Comparison of ENCODE assay signal across 8 cellular contexts in the genomic region with DNA sequence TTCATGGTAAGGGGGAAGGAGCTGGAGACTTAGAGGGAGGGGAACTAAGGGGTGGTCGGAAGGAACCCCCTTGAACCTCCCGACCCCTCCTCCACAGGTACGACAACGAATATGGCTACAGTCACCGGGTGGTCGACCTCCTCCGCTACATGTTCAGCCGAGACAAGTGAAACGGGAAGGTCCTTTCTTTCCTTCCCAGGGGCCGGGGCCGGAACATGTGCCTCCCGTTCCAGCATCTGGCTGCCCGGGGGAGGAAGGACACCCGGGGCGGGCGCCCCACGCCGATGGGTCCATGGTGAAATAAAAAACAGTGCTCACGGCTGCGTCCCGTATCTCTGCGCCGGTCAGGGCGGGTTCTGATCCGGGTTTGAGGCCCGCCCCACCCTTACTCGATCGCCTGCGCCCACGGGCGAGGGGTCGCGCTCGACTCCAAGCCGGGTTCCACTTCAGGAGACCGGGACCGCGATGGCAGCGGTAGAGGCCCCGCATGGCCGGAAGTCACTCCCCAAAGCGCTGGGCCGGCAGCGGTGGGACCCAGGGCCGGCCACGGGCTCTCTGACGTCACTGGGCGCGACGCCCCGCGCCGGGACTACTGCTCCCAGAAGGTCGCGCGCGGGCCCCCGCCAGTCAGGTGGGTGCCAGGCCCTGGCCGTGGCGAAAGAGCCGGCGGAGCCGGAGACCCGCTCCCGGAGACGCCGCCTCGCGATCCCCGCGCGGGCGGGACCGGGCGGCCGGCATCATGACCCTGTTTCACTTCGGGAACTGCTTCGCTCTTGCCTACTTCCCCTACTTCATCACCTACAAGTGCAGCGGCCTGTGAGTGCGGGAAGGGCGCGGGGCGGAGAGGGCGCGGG. TPM values are rescaled to one million over a fixed set of nuclear protein-coding genes. Genes with fewer than 3 reads are reported as not detected.
DNase-seq lines count a peak whose midpoint lies in the region; ATAC-seq and TF ChIP-seq lines count a peak whose summit lies in the region.

A gene with protein sequence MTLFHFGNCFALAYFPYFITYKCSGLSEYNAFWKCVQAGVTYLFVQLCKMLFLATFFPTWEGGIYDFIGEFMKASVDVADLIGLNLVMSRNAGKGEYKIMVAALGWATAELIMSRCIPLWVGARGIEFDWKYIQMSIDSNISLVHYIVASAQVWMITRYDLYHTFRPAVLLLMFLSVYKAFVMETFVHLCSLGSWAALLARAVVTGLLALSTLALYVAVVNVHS (plus strand): TSS at position 626 of the 854 bp plus-strand sequence. CDS start 114 bp downstream, at position 740.

- no peaks in the 10 kb centered on the region for H3K27me3 ChIP-seq in AG04450 (ENCODE audit: control insufficient read depth, insufficient read depth, low read length)

- H3K27ac Mint-ChIP-seq in chondrocyte (ENCODE audit: unreplicated experiment): peak within 1 kb of the TSS; percentile 79

- H3K36me3 Mint-ChIP-seq in chondrocyte (ENCODE audit: low read depth): peaks cover 7% of the 10 kb centered on the region

- peak within 1 kb of the TSS; percentile 88 for H3K4me3 ChIP-seq in AG04450 (ENCODE audit: low read depth, low read length)

- TF ChIP-seq CTCF in AG04450 (IDR thresholded peaks at IDR 0.05; ENCODE audit: low read depth, low read length): no peak
- peak; percentile 8 for TF ChIP-seq CTCF in chondrocyte (IDR thresholded peaks at IDR 0.05)

- peak; percentile 20 for DNase-seq in AG04450 (ENCODE audit: low read depth, low spot score)
- peak; percentile 69 for DNase-seq in NCI-H446 treated with DMSO at 0.1 percent for 48 hours (lab: John Stamatoyannopoulos, UW)
- DNase-seq in activated CD4-positive, alpha-beta T cell treated with anti-CD3 and anti-CD28 coated beads for 24 hours (ENCODE audit: low read depth in 2 of 2): peak; percentile 65 to 84
- no peak for DNase-seq in chondrocyte (ENCODE audit: low spot score)
- peak; percentile 88 for DNase-seq in kidney tubule cell (ENCODE audit: low spot score)
- peak; percentile 22 to 64 for DNase-seq in stimulated activated CD4-positive, alpha-beta T cell treated with anti-CD3 and anti-CD28 coated beads, Interleukin-1b, Interleukin-23, amount 100 ng/mL, for 1 hour (ENCODE audit: low read depth in 2 of 2)

- CTCF ChIA-PET in AG04450 (lab: Charles Lee): interaction anchor here (1.9 kb wide), 1 partner anchor 35 kb away, joined by 10 read pairs; no protein-coding TSS in a partner anchor

- H3K4me1 Mint-ChIP-seq in chondrocyte (ENCODE audit: low read depth): peaks cover 21% of the 10 kb centered on the region

- ATAC-seq in GM18907 (IDR thresholded peaks at IDR 0.05; ENCODE audit: unreplicated experiment) (peak; percentile 73), HG03280 (IDR thresholded peaks at IDR 0.05; ENCODE audit: unreplicated experiment) (peak; percentile 85)

- no peaks in the 10 kb centered on the region for H3K27me3 Mint-ChIP-seq in chondrocyte (ENCODE audit: low read depth)

- peaks cover 3% of the 10 kb centered on the region; the same call in 1 of the 2 replicates for H3K9me3 ChIP-seq in AG04450 (ENCODE audit: control insufficient read depth, insufficient read depth, low read length)

- H3K9me3 Mint-ChIP-seq in chondrocyte (ENCODE audit: low read depth): no peaks in the 10 kb centered on the region

- peak within 1 kb of the TSS; percentile 95 for H3K4me3 Mint-ChIP-seq in chondrocyte (ENCODE audit: unreplicated experiment)

- H3K27ac ChIP-seq in AG04450 (ENCODE audit: low read depth, low read length): peak within 1 kb of the TSS; percentile 68

- POLR2A ChIA-PET in AG04450 (lab: Yijun Ruan, JAX): interaction anchor here (0.6 kb wide), 1 partner anchor 77 kb away, joined by 3 read pairs; no protein-coding TSS in a partner anchor

RNA-seq across cellular contexts. Expression of the gene that starts here (rescaled TPM):
- polyA plus RNA-seq in AG04450 (2011; rRNA removed): 88.7 and 116 TPM in 2 replicates
- 86.7 and 110 TPM in 2 replicates for polyA minus RNA-seq in AG04450 (2011; rRNA and poly(A)+ RNA removed)
- total RNA-seq in chondrocyte: 86.3 to 105 TPM (median 90.9 TPM) in 3 replicates
